1 cellular context compared by ENCODE assay signal in the genomic region with DNA sequence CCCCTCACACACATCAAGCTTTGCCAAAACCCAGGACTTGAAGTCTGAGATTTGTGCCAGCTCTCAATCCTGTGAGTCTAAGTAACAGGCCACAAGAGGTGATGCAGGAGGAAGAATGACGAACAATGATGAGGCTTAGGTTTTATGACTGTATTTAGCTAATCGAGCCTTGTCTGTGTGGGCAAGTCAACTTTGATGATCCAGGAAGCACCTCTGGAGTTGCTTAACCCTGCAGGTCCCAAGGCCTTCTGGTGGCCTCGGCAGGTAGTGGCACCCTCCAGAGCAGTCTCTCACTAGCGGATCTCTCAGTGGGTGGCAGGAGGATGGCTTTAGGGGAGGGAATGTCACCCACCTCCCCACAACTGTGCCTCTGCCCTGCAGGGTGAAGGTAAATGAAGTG.
TF ChIP-seq lines count a peak whose summit lies in the region.

No MANE protein-coding gene starts in this region.

TF ChIP-seq in HEK293, 187 proteins besides CTCF, POLR2A, EP300 and RAD21 (continued from another document):
- no peak for TF ChIP-seq PRDM4 (tag by site-specific recombination; IDR thresholded peaks at IDR 0.05)
- no peak for TF ChIP-seq ZNF501 (tag by site-specific recombination; IDR thresholded peaks at IDR 0.05)
- TF ChIP-seq ZIC2 (tag by site-specific recombination; IDR thresholded peaks at IDR 0.05), result peak; percentile 68
- TF ChIP-seq ZNF132 (tag by site-specific recombination; IDR thresholded peaks at IDR 0.05; ENCODE audit: borderline replicate concordance), result no peak
- TF ChIP-seq GLIS1 (tag by site-specific recombination; IDR thresholded peaks at IDR 0.05), result peak; percentile 71
